8 cellular contexts compared by ENCODE assay signal in the genomic region with DNA sequence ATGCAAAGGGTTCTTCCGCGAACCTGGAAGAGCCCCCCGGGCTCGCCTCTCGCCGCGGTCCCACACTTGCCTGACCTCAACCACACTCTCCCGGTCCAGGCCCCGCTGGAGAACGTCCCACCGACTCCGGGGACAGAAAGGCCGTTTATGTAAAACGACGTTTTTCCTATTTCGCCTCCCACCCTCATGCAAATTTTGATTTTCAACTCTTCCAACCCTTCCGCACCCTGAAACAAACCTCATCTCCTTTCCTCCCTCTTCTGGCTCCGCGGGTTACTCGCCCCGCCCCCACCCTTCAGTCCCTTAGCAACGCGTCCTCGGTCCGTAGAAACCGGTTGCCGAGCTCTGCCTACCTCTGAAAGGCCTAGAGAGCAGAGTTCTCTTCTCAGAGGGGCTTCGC. TPM values are rescaled to one million over a fixed set of nuclear protein-coding genes. Genes with fewer than 3 reads are reported as not detected.
DNase-seq lines count a peak whose midpoint lies in the region; ATAC-seq and TF ChIP-seq lines count a peak whose summit lies in the region.
"Had no signal": no experiment of that assay in that cellular context is flagged by ENCODE, and none has a peak within 500 bp of the region (broad histone marks: within the 10 kb centered on the region; RNA-seq: fewer than 3 reads in every experiment).

Gene C1orf141, minus strand, starts transcription at position 279 of the 400 bp plus-strand sequence. CDS start 7,730 bp downstream, outside the sequence.

- H3K27ac Mint-ChIP-seq in central memory CD8-positive, alpha-beta T cell (ENCODE audit: low read depth) = no peak within 1 kb of the TSS

- peaks cover 6% of the 10 kb centered on the region for H3K4me1 Mint-ChIP-seq in central memory CD8-positive, alpha-beta T cell

- H3K27ac ChIP-seq in stomach = no peak within 1 kb of the TSS

- no peaks in the 10 kb centered on the region for H3K27me3 ChIP-seq in kidney epithelial cell (ENCODE audit: control insufficient read depth, insufficient read depth, low read length)
- H3K27me3 ChIP-seq in stomach = no peaks in the 10 kb centered on the region

- peak within 1 kb of the TSS; percentile 62 for H3K4me3 Mint-ChIP-seq in central memory CD8-positive, alpha-beta T cell

- TF ChIP-seq CTCF in kidney epithelial cell (IDR thresholded peaks at IDR 0.05; ENCODE audit: insufficient read depth, low read length, poor library complexity, severe bottlenecking) = no peak
- no peak for TF ChIP-seq CTCF in stomach (IDR thresholded peaks at IDR 0.05)

- WGBS in stomach, 5 donors = 23 to 61% (median 36%) methylated on average over 25 to 28 of the region's 28 CpGs

- no peak for TF ChIP-seq EP300 in stomach (IDR thresholded peaks at IDR 0.05)

- H3K4me1 ChIP-seq in stomach = peaks cover 20 to 49% (median 26%) of the 10 kb centered on the region in 4 donors

- intact Hi-C loops in stomach (cut with DNase I; ENCODE audit: low total_unique reads) = loop anchor here (10.0 kb wide), 1 partner anchor 80 kb away; the partner anchor contains the start of gene SLC35D1

- H3K9me3 ChIP-seq in stomach = no peaks in the 10 kb centered on the region

- H3K4me3 ChIP-seq in kidney epithelial cell (ENCODE audit: low read depth, low read length) (peak within 1 kb of the TSS; percentile 33), stomach (peak within 1 kb of the TSS; percentile 31 to 33 (median 31))

- no peak for ATAC-seq in central memory CD8-positive, alpha-beta T cell (replicated peaks; ENCODE audit: extremely low read depth, poor library complexity, severe bottlenecking)
- ATAC-seq in GM19035 (IDR thresholded peaks at IDR 0.05; ENCODE audit: unreplicated experiment) (no peak), GM19324 (IDR thresholded peaks at IDR 0.05; ENCODE audit: low FRiP score, unreplicated experiment) (no peak), HG03159 (IDR thresholded peaks at IDR 0.05; ENCODE audit: unreplicated experiment) (no peak)

- DNase-seq in NCI-H526 treated with DMSO at 0.1 percent for 48 hours (lab: John Stamatoyannopoulos, UW) (peak; percentile 96), kidney epithelial cell (ENCODE audit: low read depth) (no peak), stomach (no peak)
- no peak for DNase-seq in central memory CD8-positive, alpha-beta T cell (ENCODE audit: low spot score in 2 of 2)

- H3K9me3 Mint-ChIP-seq in central memory CD8-positive, alpha-beta T cell = no peaks in the 10 kb centered on the region

- no peak for TF ChIP-seq POLR2A in stomach (IDR thresholded peaks at IDR 0.05)

- H3K36me3 ChIP-seq in kidney epithelial cell (ENCODE audit: control insufficient read depth, insufficient read depth, low read length) (no peaks in the 10 kb centered on the region), stomach (no peaks in the 10 kb centered on the region)

- peaks cover 13% of the 10 kb centered on the region for H3K27me3 Mint-ChIP-seq in central memory CD8-positive, alpha-beta T cell

- H3K36me3 Mint-ChIP-seq in central memory CD8-positive, alpha-beta T cell (ENCODE audit: insufficient read depth) = no peaks in the 10 kb centered on the region

RNA-seq across cellular contexts. Expression of gene C1orf141, which starts in this region (rescaled TPM):
- total RNA-seq in kidney epithelial cell (not detected in 2 replicates), stomach (not detected)
- not detected for polyA plus RNA-seq in stomach
- total RNA-seq: NCI-H460 had no signal
